In the genomic region with DNA sequence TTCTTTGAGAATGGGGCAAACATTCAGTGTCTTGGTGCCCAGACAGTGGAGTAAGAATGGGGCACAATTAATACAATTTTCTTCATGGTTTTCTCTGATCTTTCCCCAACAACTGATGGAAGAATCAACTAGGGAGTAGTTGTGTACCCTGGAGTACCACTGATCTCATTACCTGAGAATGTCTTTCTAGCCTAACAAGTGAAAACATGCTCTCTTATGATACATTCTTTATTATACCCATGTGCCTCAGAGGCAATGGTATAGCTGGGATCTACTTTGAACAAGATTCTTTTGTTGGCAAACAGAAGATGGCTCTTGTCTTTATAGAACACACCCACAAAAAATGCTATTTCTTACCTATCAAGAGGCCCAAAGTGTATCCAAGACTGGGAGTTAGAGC, we compare ENCODE assay signal across 16 cellular contexts.
DNase-seq lines count a peak whose midpoint lies in the region; ATAC-seq and TF ChIP-seq lines count a peak whose summit lies in the region.
"Had no signal": no experiment of that assay in that cellular context is flagged by ENCODE, and none has a peak within 500 bp of the region (broad histone marks: within the 10 kb centered on the region; RNA-seq: fewer than 3 reads in every experiment).

No MANE protein-coding gene starts in this region.

- H3K9ac ChIP-seq in mammary epithelial cell (ENCODE audit: insufficient read depth, low read length), result no peak overlapping the region

- TF ChIP-seq CTCF in mammary epithelial cell (conservative IDR thresholded peaks at IDR 0.05 in 1 of 2, IDR thresholded peaks at IDR 0.05 in 1 of 2; ENCODE audit: extremely low read depth in 1 of 2, insufficient read depth in 1 of 2, low read depth in 1 of 2, low read length in 2 of 2), result no peak
- TF ChIP-seq CTCF in breast epithelium (IDR thresholded peaks at IDR 0.05), result no peak
- no peak for TF ChIP-seq CTCF in epithelial cell of esophagus (IDR thresholded peaks at IDR 0.05; ENCODE audit: insufficient read depth, low read depth, low read length, missing control alignments)
- TF ChIP-seq CTCF in foreskin keratinocyte (conservative IDR thresholded peaks at IDR 0.05), result no peak
- TF ChIP-seq CTCF in BE2C (IDR thresholded peaks at IDR 0.05; ENCODE audit: low read depth, low read length), result no peak

- H3K27ac ChIP-seq in mammary epithelial cell (ENCODE audit: insufficient read depth, low read depth, low read length) (peak overlapping the region; percentile 47), breast epithelium (no peak overlapping the region), foreskin keratinocyte (no peak overlapping the region)
- H3K27ac ChIP-seq: 22Rv1 had no signal

- H3K79me2 ChIP-seq in mammary epithelial cell (ENCODE audit: insufficient read depth, low read length), result no peaks in the 10 kb centered on the region

- ATAC-seq in foreskin keratinocyte (peak; percentile 99), HG03571 (IDR thresholded peaks at IDR 0.05; ENCODE audit: unreplicated experiment) (no peak)

- TF ChIP-seq POLR2A in breast epithelium (IDR thresholded peaks at IDR 0.05), result no peak

- H3K9me3 ChIP-seq in mammary epithelial cell (replicated peaks; ENCODE audit: insufficient read depth, low read length), result no peaks in the 10 kb centered on the region
- no peaks in the 10 kb centered on the region for H3K9me3 ChIP-seq in breast epithelium
- no peaks in the 10 kb centered on the region for H3K9me3 ChIP-seq in BE2C
- H3K9me3 ChIP-seq: Caco-2, HAP-1 had no signal

- no TSS peak for BruUV-seq in mammary epithelial cell (replicated peaks; lab: Mats Ljungman, UMichigan)

- H3K36me3 ChIP-seq in mammary epithelial cell (ENCODE audit: insufficient read depth, low read length), result no peaks in the 10 kb centered on the region
- H3K36me3 ChIP-seq in breast epithelium, result no peaks in the 10 kb centered on the region
- H3K36me3 ChIP-seq in BE2C, result no peaks in the 10 kb centered on the region
- H3K36me3 ChIP-seq: HAP-1 had no signal

- H3K27me3 ChIP-seq in mammary epithelial cell (ENCODE audit: insufficient read depth, low read length) (no peaks in the 10 kb centered on the region), breast epithelium (no peaks in the 10 kb centered on the region), foreskin keratinocyte (no peaks in the 10 kb centered on the region), BE2C (no peaks in the 10 kb centered on the region)

- peak overlapping the region; percentile 51 for H3K4me2 ChIP-seq in mammary epithelial cell (ENCODE audit: insufficient read depth, low read depth, low read length)

- dilution Hi-C loops in mammary epithelial cell (cut with HindIII; ENCODE audit: low sequenced_read_pairs), result no loop called here

- DNase-seq in mammary epithelial cell (peak; percentile 73), breast epithelium (ENCODE audit: low spot score in 2 of 2) (no peak), epithelial cell of esophagus (ENCODE audit: low read depth) (peak; percentile 88), foreskin keratinocyte (peak; percentile 57 to 84), BE2C (no peak)
- DNase-seq: AML-193; C1 segment of cervical spinal cord; Caco-2; CD4-positive, alpha-beta memory T cell; DMS153; DND-41; GOT3; HFFc6 had no signal

- H4K20me1 ChIP-seq in mammary epithelial cell (ENCODE audit: insufficient read depth, low read length), result no peaks in the 10 kb centered on the region

- intact Hi-C loops in mammary epithelial cell (cut with micrococcal nuclease) (no loop called here), breast epithelium (cut with DNase I; ENCODE audit: low total_unique reads) (no loop called here)

- peak overlapping the region; percentile 62 for H2AFZ ChIP-seq in mammary epithelial cell (ENCODE audit: low read depth, low read length)

- H3K4me1 ChIP-seq in mammary epithelial cell (ENCODE audit: insufficient read depth, low read length) (peaks cover 12% of the 10 kb centered on the region), breast epithelium (no peaks in the 10 kb centered on the region), foreskin keratinocyte (peaks cover 12% of the 10 kb centered on the region), BE2C (no peaks in the 10 kb centered on the region)
- H3K4me1 ChIP-seq: Caco-2, HAP-1 had no signal

- CTCF ChIA-PET in mammary epithelial cell (lab: Charles Lee; ENCODE audit: low non-redundant PET), result no interaction called here

- H3K4me3 ChIP-seq in mammary epithelial cell (replicated peaks in 1 of 3; ENCODE audit: insufficient read depth in 1 of 3, low read depth in 2 of 3, low read length in 3 of 3) (no peak overlapping the region), breast epithelium (no peak overlapping the region), epithelial cell of esophagus (ENCODE audit: low read length) (no peak overlapping the region), BE2C (ENCODE audit: low read depth, low read length) (no peak overlapping the region)
- H3K4me3 ChIP-seq: HAP-1 had no signal

- in situ Hi-C loops in mammary epithelial cell (cut with MboI; ENCODE audit: low sequenced_read_pairs in 2 of 2), result no loop called here

Comparison
In these comparisons a context has a peak if more than half of its experiments do, and no peak if none do; other contexts are left out.
1. DNase-seq: peak in mammary epithelial cell (single experiment), epithelial cell of esophagus (single experiment) and foreskin keratinocyte (2 of 2); none in breast epithelium (0 of 2) and BE2C (single experiment).